ENCODE assay signal across 20 cellular contexts in the genomic region with DNA sequence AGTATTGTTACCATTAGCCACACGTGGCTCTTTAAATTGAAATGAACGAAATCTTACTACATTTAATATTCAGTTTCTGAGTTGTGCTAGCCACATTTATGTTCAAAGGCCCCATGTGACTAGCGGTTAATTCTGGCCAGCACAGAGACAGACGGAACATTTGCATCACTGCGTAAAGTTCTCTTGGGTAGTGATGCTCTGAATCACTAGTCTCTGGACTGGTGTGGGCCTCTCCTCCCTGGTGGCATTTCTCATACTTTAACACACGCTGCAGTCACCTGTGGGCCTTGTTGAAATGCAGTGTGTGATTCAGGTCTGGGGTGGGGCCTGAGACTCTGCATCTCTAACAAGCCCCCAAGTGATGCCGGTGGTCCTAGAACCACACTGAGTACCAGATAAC.
"Had no signal": no experiment of that assay in that cellular context is flagged by ENCODE, and none has a peak within 500 bp of the region (broad histone marks: within the 10 kb centered on the region; RNA-seq: fewer than 3 reads in every experiment).

No MANE protein-coding gene starts in this region.

- H3K9me3 Mint-ChIP-seq: activated CD4-positive, alpha-beta memory T cell treated with anti-CD3 and anti-CD28 coated beads, Interleukin-2, amount 10 ng/mL, durations not matched to agents 7 days and 5 days; activated T-helper 1 cell treated with anti-CD3 and anti-CD28 coated beads, Interleukin-12 subunit alpha, Interleukin-12 subunit beta, Interleukin-2, Interleukin-4 antibody, amounts not matched to agents 30 ng/mL and 10 ng/mL and 1 ng/mL, durations not matched to agents 14 hours and 24 hours and 36 hours; dendritic cell treated with granulocyte-macrophage colony-stimulating factor and Interleukin-4, amounts not matched to agents 40 ng/mL and 50 ng/mL, for 4 days; mesothelial cell of epicardium; type B pancreatic cell had no signal

- H3K27ac ChIP-seq: gastrocnemius medialis, heart left ventricle, testis had no signal

- H3K27me3 Mint-ChIP-seq: activated CD4-positive, alpha-beta memory T cell treated with anti-CD3 and anti-CD28 coated beads, Interleukin-2, amount 10 ng/mL, durations not matched to agents 7 days and 5 days; dendritic cell treated with granulocyte-macrophage colony-stimulating factor and Interleukin-4, amounts not matched to agents 40 ng/mL and 50 ng/mL, for 4 days; progenitor cell of endocrine pancreas; type B pancreatic cell had no signal

- H3K9me3 ChIP-seq: gastrocnemius medialis, heart left ventricle, testis had no signal

- DNase-seq: activated CD4-positive, alpha-beta memory T cell treated with anti-CD3 and anti-CD28 coated beads, Interleukin-2, amount 10 ng/mL, durations not matched to agents 7 days and 5 days; activated CD4-positive, alpha-beta T cell treated with anti-CD3 and anti-CD28 coated beads for 1 hour; amniotic stem cell; effector CD8-positive, alpha-beta T cell; gastrocnemius medialis; heart left ventricle; kidney; occipital lobe; stimulated activated CD4-positive, alpha-beta T cell treated with anti-CD3 and anti-CD28 coated beads, Interleukin-2, amount 100 ng/mL, for 24 hours; T-helper 1 cell; T1000; testis had no signal

- H3K4me3 Mint-ChIP-seq: activated CD4-positive, alpha-beta memory T cell treated with anti-CD3 and anti-CD28 coated beads, Interleukin-2, amount 10 ng/mL, durations not matched to agents 7 days and 5 days; activated T-helper 1 cell treated with anti-CD3 and anti-CD28 coated beads, Interleukin-12 subunit alpha, Interleukin-12 subunit beta, Interleukin-2, Interleukin-4 antibody, amounts not matched to agents 30 ng/mL and 10 ng/mL and 1 ng/mL, durations not matched to agents 14 hours and 24 hours and 36 hours; dendritic cell treated with granulocyte-macrophage colony-stimulating factor and Interleukin-4, amounts not matched to agents 40 ng/mL and 50 ng/mL, for 4 days; mesothelial cell of epicardium; type B pancreatic cell had no signal

- H3K27me3 ChIP-seq: gastrocnemius medialis, heart left ventricle, testis had no signal

- H3K4me1 Mint-ChIP-seq: activated CD4-positive, alpha-beta memory T cell treated with anti-CD3 and anti-CD28 coated beads, Interleukin-2, amount 10 ng/mL, durations not matched to agents 7 days and 5 days had no signal

- H3K27ac Mint-ChIP-seq: activated CD4-positive, alpha-beta memory T cell treated with anti-CD3 and anti-CD28 coated beads, Interleukin-2, amount 10 ng/mL, durations not matched to agents 7 days and 5 days; dendritic cell treated with granulocyte-macrophage colony-stimulating factor and Interleukin-4, amounts not matched to agents 40 ng/mL and 50 ng/mL, for 4 days; progenitor cell of endocrine pancreas; type B pancreatic cell had no signal

- ATAC-seq: esophagus mucosa, gastrocnemius medialis, heart left ventricle, left lobe of liver had no signal

- H3K4me3 ChIP-seq: gastrocnemius medialis, heart left ventricle, lung, testis had no signal
